In genomic region chr7:2728309-2729042, GRCh38 we compare ENCODE assay signal across 12 cellular contexts. TPM values are rescaled to one million over a fixed set of nuclear protein-coding genes. Genes with fewer than 3 reads are reported as not detected.
DNase-seq lines count a peak whose midpoint lies in the region; ATAC-seq, FAIRE-seq and TF ChIP-seq lines count a peak whose summit lies in the region.
"Had no signal": no experiment of that assay in that cellular context is flagged by ENCODE, and none has a peak within 500 bp of the region (broad histone marks: within the 10 kb centered on the region; RNA-seq: fewer than 3 reads in every experiment).

No MANE protein-coding gene starts in this region.

- DNase-seq in CD14-positive monocyte (ENCODE audit: low spot score) = peak; percentile 47
- DNase-seq in PC-3 = no peak
- DNase-seq in frontal cortex (ENCODE audit: low spot score in 2 of 2) = no peak
- no peak for DNase-seq in activated CD4-positive, alpha-beta T cell treated with anti-CD3 and anti-CD28 coated beads, Interleukin-2, amount 50 U/mL, for 48 hours
- DNase-seq in activated naive CD8-positive, alpha-beta T cell treated with anti-CD3 and anti-CD28 coated beads, Interleukin-2, amount 50 U/mL, for 24 hours = no peak
- DNase-seq in NCI-H1694 (lab: John Stamatoyannopoulos, UW) = no peak
- DNase-seq: activated T-cell treated with anti-CD3 and anti-CD28 coated beads, Interleukin-2, amount 50 U/mL, for 4 hours; SHP77 had no signal

- H3K27ac Mint-ChIP-seq in CD14-positive monocyte = peak overlapping the region; percentile 74 to 95 (median 92)
- no peak overlapping the region for H3K27ac Mint-ChIP-seq in activated naive CD8-positive, alpha-beta T cell treated with anti-CD3 and anti-CD28 coated beads, Interleukin-2, amount 50 U/mL, for 24 hours

- ATAC-seq in PC-3 (no peak), GM21423 (IDR thresholded peaks at IDR 0.05; ENCODE audit: unreplicated experiment) (no peak)
- no peak for ATAC-seq in activated naive CD8-positive, alpha-beta T cell treated with anti-CD3 and anti-CD28 coated beads, Interleukin-2, amount 50 U/mL, for 24 hours
- ATAC-seq: activated CD4-positive, CD25-positive, alpha-beta regulatory T cell treated with anti-CD3 and anti-CD28 coated beads, Interleukin-2, amount 50 U/mL, for 24 hours; activated T-cell treated with anti-CD3 and anti-CD28 coated beads, Interleukin-2, amount 50 U/mL, for 4 hours had no signal

- H3K9me3 ChIP-seq in PC-3 (ENCODE audit: low read length) = no peaks in the 10 kb centered on the region
- H3K9me3 ChIP-seq: uterus had no signal

- H3K9me2 ChIP-seq in PC-3 (replicated peaks; ENCODE audit: low read length) = no peaks in the 10 kb centered on the region

- H3K27me3 ChIP-seq in PC-3 (ENCODE audit: low read length) = no peaks in the 10 kb centered on the region
- H3K27me3 ChIP-seq in rectal smooth muscle tissue (ENCODE audit: control insufficient read depth, insufficient read depth, low read length) = no peaks in the 10 kb centered on the region
- H3K27me3 ChIP-seq: uterus had no signal

- H3K36me3 ChIP-seq in PC-3 (ENCODE audit: low read depth, low read length) (peaks cover 3% of the 10 kb centered on the region; the same call in 1 of the 2 replicates), rectal smooth muscle tissue (ENCODE audit: control insufficient read depth, insufficient read depth, low read length) (peaks cover 14% of the 10 kb centered on the region)
- H3K36me3 ChIP-seq: uterus had no signal

- H3K27ac ChIP-seq in PC-3 (ENCODE audit: low read length) (no peak overlapping the region), rectal smooth muscle tissue (ENCODE audit: low read depth, low read length) (peak overlapping the region; percentile 92)
- H3K27ac ChIP-seq: uterus had no signal

- H3K4me2 ChIP-seq in PC-3 (ENCODE audit: low read length) = no peak overlapping the region

- no peaks in the 10 kb centered on the region for H3F3A ChIP-seq in PC-3 (ENCODE audit: low read length, unreplicated experiment)

- H3K27me3 Mint-ChIP-seq in CD14-positive monocyte (ENCODE audit: low read depth in 3 of 3) = peaks cover 0 to 4% (median 3%) of the 10 kb centered on the region in 3 donors
- H3K27me3 Mint-ChIP-seq in activated naive CD8-positive, alpha-beta T cell treated with anti-CD3 and anti-CD28 coated beads, Interleukin-2, amount 50 U/mL, for 24 hours = no peaks in the 10 kb centered on the region

- H3K4me3 ChIP-seq in PC-3 (ENCODE audit: low read length) = no peak overlapping the region
- peak overlapping the region; percentile 47 for H3K4me3 ChIP-seq in rectal smooth muscle tissue (ENCODE audit: low read length)
- H3K4me3 ChIP-seq: uterus had no signal

- peaks cover 44% of the 10 kb centered on the region for H3K4me1 Mint-ChIP-seq in CD14-positive monocyte
- H3K4me1 Mint-ChIP-seq in activated naive CD8-positive, alpha-beta T cell treated with anti-CD3 and anti-CD28 coated beads, Interleukin-2, amount 50 U/mL, for 24 hours = peaks cover 11% of the 10 kb centered on the region

- H3K9me3 Mint-ChIP-seq in CD14-positive monocyte = peaks cover 0 to 7% (median 4%) of the 10 kb centered on the region in 7 donors
- no peaks in the 10 kb centered on the region for H3K9me3 Mint-ChIP-seq in activated naive CD8-positive, alpha-beta T cell treated with anti-CD3 and anti-CD28 coated beads, Interleukin-2, amount 50 U/mL, for 24 hours
- H3K9me3 Mint-ChIP-seq: activated T-cell treated with anti-CD3 and anti-CD28 coated beads, Interleukin-2, amount 50 U/mL, for 4 hours had no signal

- CTCF ChIA-PET in PC-3 (lab: Charles Lee) = interaction anchor here (0.7 kb wide), 1 partner anchor 73 kb away, joined by 3 read pairs; no protein-coding TSS in a partner anchor

- H4K20me1 ChIP-seq in PC-3 (ENCODE audit: low read length) = no peaks in the 10 kb centered on the region

- no peak overlapping the region for H2AFZ ChIP-seq in PC-3 (ENCODE audit: low read length)

- peaks cover 69 to 76% of the 10 kb centered on the region in 2 donors for H3K36me3 Mint-ChIP-seq in CD14-positive monocyte
- peaks cover 7% of the 10 kb centered on the region for H3K36me3 Mint-ChIP-seq in activated naive CD8-positive, alpha-beta T cell treated with anti-CD3 and anti-CD28 coated beads, Interleukin-2, amount 50 U/mL, for 24 hours (ENCODE audit: low read depth)

- peak; percentile 59 for FAIRE-seq in frontal cortex (lab: Jason Lieb, UNC)

- TF ChIP-seq CTCF in CD14-positive monocyte (IDR thresholded peaks at IDR 0.05) (no peak), PC-3 (conservative IDR thresholded peaks at IDR 0.05; ENCODE audit: low read depth, low read length) (no peak)

- TSS peak; percentile 18 for BruUV-seq in PC-3 (replicated peaks; lab: Mats Ljungman, UMichigan)

- intact Hi-C loops in CD14-positive monocyte (cut with micrococcal nuclease) = loop anchor here in 1 of 2 donors (5.0 kb wide), 1 partner anchor 39 kb away; no protein-coding TSS in a partner anchor
- intact Hi-C loops in PC-3 (cut with micrococcal nuclease) = no loop called here

- peak overlapping the region; percentile 54 to 83 for H3K4me3 Mint-ChIP-seq in CD14-positive monocyte
- H3K4me3 Mint-ChIP-seq in activated naive CD8-positive, alpha-beta T cell treated with anti-CD3 and anti-CD28 coated beads, Interleukin-2, amount 50 U/mL, for 24 hours = no peak overlapping the region
- H3K4me3 Mint-ChIP-seq: activated T-cell treated with anti-CD3 and anti-CD28 coated beads, Interleukin-2, amount 50 U/mL, for 4 hours had no signal

- no peaks in the 10 kb centered on the region for H3K79me2 ChIP-seq in PC-3 (ENCODE audit: low read length)

- H3K9ac ChIP-seq in PC-3 (ENCODE audit: low read length) (no peak overlapping the region), rectal smooth muscle tissue (ENCODE audit: low read length) (no peak overlapping the region)

- POLR2A ChIA-PET in PC-3 (lab: Charles Lee; ENCODE audit: unreplicated experiment) = no interaction called here

- H3K4me1 ChIP-seq in PC-3 (ENCODE audit: insufficient read depth, low read length) = peaks cover 6% of the 10 kb centered on the region; the same call in 1 of the 2 replicates
- H3K4me1 ChIP-seq in rectal smooth muscle tissue (ENCODE audit: control insufficient read depth, insufficient read depth, low read length) = peaks cover 17% of the 10 kb centered on the region

RNA-seq across cellular contexts. Expression of gene AMZ1, which starts 40.5 kb away (rescaled TPM):
- polyA plus RNA-seq in CD14-positive monocyte = under 1 TPM; 0.09 to 0.14 TPM
- 0.75 TPM in 1 of 2 replicates, not detected in the other for total RNA-seq in PC-3 (2014; rRNA removed)
- 1.6 TPM for total RNA-seq in frontal cortex
